1 cellular context compared by ENCODE assay signal in genomic region chr9:113345165-113345564, GRCh38.
TF ChIP-seq lines count a peak whose summit lies in the region.

No MANE protein-coding gene starts in this region.

TF ChIP-seq in HepG2, 621 proteins besides CTCF, POLR2A, EP300 and RAD21:
- TF ChIP-seq ZNF10 (CRISPR knock-in tag; IDR thresholded peaks at IDR 0.05; ENCODE audit: borderline replicate concordance, low read depth), result no peak
- no peak for TF ChIP-seq SOX13 (IDR thresholded peaks at IDR 0.05)
- TF ChIP-seq SOX13 (CRISPR knock-in tag; conservative IDR thresholded peaks at IDR 0.05 in 1 of 2, IDR thresholded peaks at IDR 0.05 in 1 of 2), result peak in 1 of 2 experiments; percentile 27; a peak in 1 of 4 replicates
